ENCODE assay signal across 13 cellular contexts in genomic region chr4:109211671-109212070, GRCh38.
DNase-seq lines count a peak whose midpoint lies in the region; ATAC-seq and TF ChIP-seq lines count a peak whose summit lies in the region.
"Had no signal": no experiment of that assay in that cellular context is flagged by ENCODE, and none has a peak within 500 bp of the region (broad histone marks: within the 10 kb centered on the region; RNA-seq: fewer than 3 reads in every experiment).

No MANE protein-coding gene starts in this region.

- H3K4me3 Mint-ChIP-seq in progenitor cell of endocrine pancreas (ENCODE audit: low read depth), result no peak overlapping the region

- H3K27ac Mint-ChIP-seq in progenitor cell of endocrine pancreas, result no peak overlapping the region

- no peaks in the 10 kb centered on the region for H3K4me1 Mint-ChIP-seq in progenitor cell of endocrine pancreas (ENCODE audit: low read depth)

- POLR2A ChIA-PET in AG04449 (lab: Yijun Ruan, JAX), result no interaction called here

- DNase-seq in AG04449 (ENCODE audit: low read depth, low spot score) (peak; percentile 14), LHCN-M2 (ENCODE audit: low read depth) (peak; percentile 92), cardiac fibroblast (ENCODE audit: low read depth in 2 of 2) (peak; percentile 6 to 22), kidney tubule cell (ENCODE audit: low spot score) (peak; percentile 9), progenitor cell of endocrine pancreas (ENCODE audit: low spot score, unreplicated experiment) (no peak), NCI-H146 (lab: John Stamatoyannopoulos, UW) (no peak), glomerular visceral epithelial cell (ENCODE audit: extremely low spot score) (no peak)
- DNase-seq: NCI-H1417 treated with DMSO at 0.1 percent for 48 hours, NCI-H2081, NCI-H2227 treated with DMSO at 0.1 percent for 48 hours, NCI-H526 treated with DMSO at 0.1 percent for 48 hours had no signal

- CTCF ChIA-PET in AG04449 (lab: Yijun Ruan, JAX), result no interaction called here

- TF ChIP-seq CTCF in AG04449 (IDR thresholded peaks at IDR 0.05; ENCODE audit: insufficient read depth, low read length, missing control alignments) (no peak), cardiac fibroblast (IDR thresholded peaks at IDR 0.05; ENCODE audit: low read depth, low read length) (no peak), progenitor cell of endocrine pancreas (IDR thresholded peaks at IDR 0.05; ENCODE audit: unreplicated experiment) (no peak)

- no peaks in the 10 kb centered on the region for H3K9me3 Mint-ChIP-seq in progenitor cell of endocrine pancreas (ENCODE audit: low read depth)

- H3K27me3 Mint-ChIP-seq in progenitor cell of endocrine pancreas, result no peaks in the 10 kb centered on the region

- no peaks in the 10 kb centered on the region for H3K36me3 Mint-ChIP-seq in progenitor cell of endocrine pancreas (ENCODE audit: insufficient read depth)

- H3K4me3 ChIP-seq in AG04449 (ENCODE audit: low read depth, low read length) (no peak overlapping the region), cardiac fibroblast (replicated peaks in 1 of 2; ENCODE audit: low read depth in 2 of 2, low read length in 2 of 2) (no peak overlapping the region)
- H3K4me3 ChIP-seq: SK-N-MC had no signal

- no peak for ATAC-seq in GM21390 (IDR thresholded peaks at IDR 0.05; ENCODE audit: unreplicated experiment)

Comparison
In these comparisons a context has a peak if more than half of its experiments do, and no peak if none do; other contexts are left out.
1. DNase-seq: peak in AG04449 (single experiment), LHCN-M2 (single experiment), cardiac fibroblast (2 of 2) and kidney tubule cell (single experiment); none in progenitor cell of endocrine pancreas (single experiment), NCI-H146 (single experiment) and glomerular visceral epithelial cell (single experiment).